17 cellular contexts compared by ENCODE assay signal in genomic region chr4:100430441-100430840, GRCh38.
"Had no signal": no experiment of that assay in that cellular context is flagged by ENCODE, and none has a peak within 500 bp of the region (broad histone marks: within the 10 kb centered on the region; RNA-seq: fewer than 3 reads in every experiment).

No MANE protein-coding gene starts in this region.

- ATAC-seq: activated CD8-positive, alpha-beta T cell treated with anti-CD3 and anti-CD28 coated beads for 36 hours; activated T-cell treated with anti-CD3 and anti-CD28 coated beads, Interleukin-2, amount 50 U/mL, for 4 hours; foreskin keratinocyte; left ventricle myocardium superior; stimulated activated naive B cell treated with anti-CD40 and anti-IgM and Interleukin-4, amounts not matched to agents 10 μg/mL and 1 μg/mL and 100 μg/mL, for 72 hours had no signal

- DNase-seq: activated B cell treated with CpG ODN at 0.5 μM for 24 hours; activated CD4-positive, alpha-beta T cell treated with anti-CD3 and anti-CD28 coated beads for 48 hours; activated CD8-positive, alpha-beta T cell treated with anti-CD3 and anti-CD28 coated beads for 36 hours; activated effector memory CD4-positive, alpha-beta T cell treated with Interleukin-2 at 50 U/mL for 16 hours; activated naive CD4-positive, alpha-beta T cell treated with anti-CD3 and anti-CD28 coated beads, Interleukin-2, amount 50 U/mL, for 16 hours; activated T-cell treated with anti-CD3 and anti-CD28 coated beads, Interleukin-2, amount 50 U/mL, for 4 hours; caudate nucleus; colonic mucosa; effector CD4-positive, alpha-beta T cell; foreskin keratinocyte; glutamatergic neuron; left ventricle myocardium superior; nucleus accumbens; posterior cingulate gyrus; stimulated activated naive B cell treated with anti-CD40 and anti-IgM and Interleukin-4, amounts not matched to agents 10 μg/mL and 1 μg/mL and 100 μg/mL, for 72 hours; tibial artery; uterus had no signal
